14 cellular contexts compared by ENCODE assay signal in the genomic region with DNA sequence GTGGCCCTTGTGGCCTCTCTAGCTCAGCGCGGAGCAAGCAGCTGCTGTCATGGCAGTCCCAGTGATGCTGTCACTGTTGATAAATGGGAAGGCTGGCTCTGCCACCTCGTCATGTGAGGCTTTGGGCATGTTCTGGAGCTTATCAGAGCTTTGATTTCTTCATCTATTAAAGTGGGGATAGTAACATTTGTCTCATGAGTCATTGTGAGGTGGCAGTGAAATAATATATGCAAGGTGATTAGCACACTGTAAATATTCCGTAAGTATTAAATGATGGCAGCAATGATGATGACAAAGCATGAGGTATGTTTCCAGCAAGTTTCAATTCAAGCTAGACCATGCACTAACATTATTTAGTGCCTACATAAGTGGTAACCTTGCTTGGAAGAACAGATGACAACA.
DNase-seq lines count a peak whose midpoint lies in the region; ATAC-seq, FAIRE-seq and TF ChIP-seq lines count a peak whose summit lies in the region.
"Had no signal": no experiment of that assay in that cellular context is flagged by ENCODE, and none has a peak within 500 bp of the region (broad histone marks: within the 10 kb centered on the region; RNA-seq: fewer than 3 reads in every experiment).

No MANE protein-coding gene starts in this region.

- no peaks in the 10 kb centered on the region for H3K36me3 Mint-ChIP-seq in CD4-positive, alpha-beta memory T cell
- no peaks in the 10 kb centered on the region for H3K36me3 Mint-ChIP-seq in H9 (ENCODE audit: insufficient read depth in 1 of 3, low read depth in 3 of 3)
- H3K36me3 Mint-ChIP-seq: natural killer cell had no signal

- CTCF ChIA-PET in CD4-positive, alpha-beta memory T cell (lab: Charles Lee; ENCODE audit: partially characterized antibody), result no interaction called here

- no peak overlapping the region for H2BK120ac ChIP-seq in H9 (ENCODE audit: low read depth, low read length, poor library complexity, severe bottlenecking)

- DNase-seq in GM23248, result peak; percentile 35
- DNase-seq in NCI-H510A (lab: John Stamatoyannopoulos, UW), result peak; percentile 41
- peak; percentile 79 for DNase-seq in epithelial cell of prostate (ENCODE audit: low read depth, low spot score)
- DNase-seq in pancreas, result peak in 3 of 6 donors; percentile 31 to 55 (median 49)
- DNase-seq in CD4-positive, alpha-beta memory T cell, result no peak
- no peak for DNase-seq in H9
- DNase-seq in activated effector memory CD4-positive, alpha-beta T cell treated with Interleukin-2 at 50 U/mL for 16 hours, result no peak
- DNase-seq: activated CD8-positive, alpha-beta T cell treated with anti-CD3 and anti-CD28 coated beads for 36 hours; natural killer cell; NCI-H2171; retina had no signal

- H3K27me3 Mint-ChIP-seq in CD4-positive, alpha-beta memory T cell, result no peaks in the 10 kb centered on the region
- H3K27me3 Mint-ChIP-seq in H9 (ENCODE audit: low read depth), result peaks cover 2% of the 10 kb centered on the region; the same call in 1 of the 2 replicates
- H3K27me3 Mint-ChIP-seq: activated CD8-positive, alpha-beta T cell treated with anti-CD3 and anti-CD28 coated beads for 36 hours had no signal

- no peak overlapping the region for H3K4me3 Mint-ChIP-seq in CD4-positive, alpha-beta memory T cell
- H3K4me3 Mint-ChIP-seq in H9, result no peak overlapping the region
- H3K4me3 Mint-ChIP-seq: activated CD8-positive, alpha-beta T cell treated with anti-CD3 and anti-CD28 coated beads for 36 hours; natural killer cell had no signal

- H3K79me2 ChIP-seq in GM23248 (ENCODE audit: insufficient read depth) (no peaks in the 10 kb centered on the region), H9 (ENCODE audit: insufficient read depth, low read length) (no peaks in the 10 kb centered on the region)

- no peaks in the 10 kb centered on the region for H3K4me1 ChIP-seq in GM23248 (ENCODE audit: insufficient read depth)
- H3K4me1 ChIP-seq in pancreas, result peaks cover 0 to 5% (median 4%) of the 10 kb centered on the region in 3 donors
- no peaks in the 10 kb centered on the region for H3K4me1 ChIP-seq in CD4-positive, alpha-beta memory T cell (ENCODE audit: insufficient read depth, low read length)
- no peaks in the 10 kb centered on the region for H3K4me1 ChIP-seq in H9 (ENCODE audit: insufficient read depth, low read length)

- no peak overlapping the region for H3K14ac ChIP-seq in H9 (ENCODE audit: insufficient read depth, low read length)

- no peak overlapping the region for H3T11ph ChIP-seq in H9 (ENCODE audit: low read length)

- H4K8ac ChIP-seq in H9 (replicated peaks; ENCODE audit: insufficient read length, low read depth, low read length), result no peak overlapping the region

- H4K20me1 ChIP-seq in GM23248 (ENCODE audit: insufficient read depth) (no peaks in the 10 kb centered on the region), H9 (ENCODE audit: control insufficient read depth, insufficient read depth, insufficient read length) (no peaks in the 10 kb centered on the region)

- no peak overlapping the region for H3K4me3 ChIP-seq in GM23248
- H3K4me3 ChIP-seq in pancreas, result no peak overlapping the region
- H3K4me3 ChIP-seq in CD4-positive, alpha-beta memory T cell (ENCODE audit: low read length in 2 of 2), result no peak overlapping the region
- H3K4me3 ChIP-seq: SJSA1 had no signal

- H3K56ac ChIP-seq in H9 (ENCODE audit: insufficient read length, low read depth, low read length), result no peak overlapping the region

- H3K23ac ChIP-seq in H9 (ENCODE audit: insufficient read length, low read depth, low read length), result no peak overlapping the region

- H3K27me3 ChIP-seq in GM23248 (replicated peaks; ENCODE audit: insufficient read depth), result peaks cover 23% of the 10 kb centered on the region
- H3K27me3 ChIP-seq in pancreas, result no peaks in the 10 kb centered on the region
- H3K27me3 ChIP-seq in CD4-positive, alpha-beta memory T cell (ENCODE audit: insufficient read depth, low read length), result no peaks in the 10 kb centered on the region
- no peaks in the 10 kb centered on the region for H3K27me3 ChIP-seq in H9 (ENCODE audit: insufficient read depth, low read length)
- H3K27me3 ChIP-seq: SJSA1 had no signal

- no peak overlapping the region for H4K91ac ChIP-seq in H9 (ENCODE audit: insufficient read length, low read depth, low read length)

- no peaks in the 10 kb centered on the region for H3K4me1 Mint-ChIP-seq in CD4-positive, alpha-beta memory T cell
- peaks cover 8% of the 10 kb centered on the region in 2 experiments for H3K4me1 Mint-ChIP-seq in H9
- H3K4me1 Mint-ChIP-seq: natural killer cell had no signal

- H3K4me2 ChIP-seq in GM23248 (ENCODE audit: unreplicated experiment) (no peak overlapping the region), H9 (ENCODE audit: insufficient read depth, insufficient read length, low read length) (no peak overlapping the region)

- intact Hi-C loops in pancreas (cut with DNase I), result no loop called here
- intact Hi-C loops in CD4-positive, alpha-beta memory T cell (cut with micrococcal nuclease), result no loop called here

- no peak overlapping the region for H2AK5ac ChIP-seq in H9 (ENCODE audit: insufficient read length, low read length)

- H3K9me3 ChIP-seq in GM23248 (ENCODE audit: low read depth) (no peaks in the 10 kb centered on the region), pancreas (no peaks in the 10 kb centered on the region), H9 (ENCODE audit: control insufficient read depth, low read depth, low read length) (no peaks in the 10 kb centered on the region)
- no peaks in the 10 kb centered on the region for H3K9me3 ChIP-seq in CD4-positive, alpha-beta memory T cell (ENCODE audit: control insufficient read depth in 1 of 2, low read length in 2 of 2)
- H3K9me3 ChIP-seq: SJSA1 had no signal

- H3K18ac ChIP-seq in H9 (ENCODE audit: insufficient read length, low read depth, low read length), result no peak overlapping the region

- no peak for FAIRE-seq in pancreas (lab: Jason Lieb, UNC)
- FAIRE-seq: colon had no signal

- H3K27ac Mint-ChIP-seq in CD4-positive, alpha-beta memory T cell, result no peak overlapping the region
- H3K27ac Mint-ChIP-seq in H9, result no peak overlapping the region
- H3K27ac Mint-ChIP-seq: activated CD8-positive, alpha-beta T cell treated with anti-CD3 and anti-CD28 coated beads for 36 hours; natural killer cell had no signal

- in situ Hi-C loops in GM23248 (cut with MboI), result no loop called here

- H3K79me1 ChIP-seq in H9 (ENCODE audit: insufficient read depth, low read depth, low read length, poor library complexity, severe bottlenecking), result no peaks in the 10 kb centered on the region

- POLR2A ChIA-PET in CD4-positive, alpha-beta memory T cell (lab: Charles Lee; ENCODE audit: partially characterized antibody), result no interaction called here

- H3K9me3 Mint-ChIP-seq in CD4-positive, alpha-beta memory T cell, result no peaks in the 10 kb centered on the region
- no peaks in the 10 kb centered on the region for H3K9me3 Mint-ChIP-seq in H9
- H3K9me3 Mint-ChIP-seq: activated CD8-positive, alpha-beta T cell treated with anti-CD3 and anti-CD28 coated beads for 36 hours; natural killer cell had no signal

- H3K36me3 ChIP-seq in GM23248 (ENCODE audit: low read depth) (no peaks in the 10 kb centered on the region), pancreas (no peaks in the 10 kb centered on the region)
- H3K36me3 ChIP-seq in CD4-positive, alpha-beta memory T cell (ENCODE audit: insufficient read depth, low read length), result no peaks in the 10 kb centered on the region
- H3K36me3 ChIP-seq: SJSA1 had no signal

- WGBS in GM23248 (ENCODE audit: low coverage in 1 of 2, low lambda C conversion rate in 2 of 2, missing lambda C conversion rate in 2 of 2), 2 experiments, result 8 to 11% methylated on average over 4 of the region's 4 CpGs
- WGBS in pancreas, 2 donors, result 41 to 46% methylated on average over 4 of the region's 4 CpGs
- no CpG with 5 or more reads among the region's 4 CpGs for WGBS in H9 (ENCODE audit: extremely low coverage, insufficient read length, low lambda C conversion rate)

- H2AFZ ChIP-seq in GM23248 (no peak overlapping the region), H9 (ENCODE audit: low read length) (no peak overlapping the region)

- H3F3A ChIP-seq in GM23248 (ENCODE audit: insufficient read depth), result no peaks in the 10 kb centered on the region

- H3K9me2 ChIP-seq in GM23248 (ENCODE audit: insufficient read depth), result no peaks in the 10 kb centered on the region

- H3K9ac ChIP-seq in GM23248 (no peak overlapping the region), H9 (ENCODE audit: extremely low read depth, insufficient read length, low read length) (no peak overlapping the region)

- H3K4ac ChIP-seq in H9 (ENCODE audit: low read depth, low read length), result no peak overlapping the region

- ATAC-seq in pancreas, result peak; percentile 67 to 75 (median 70)
- ATAC-seq in HG03469 (IDR thresholded peaks at IDR 0.05; ENCODE audit: unreplicated experiment), result no peak
- ATAC-seq: activated CD8-positive, alpha-beta T cell treated with anti-CD3 and anti-CD28 coated beads for 36 hours; natural killer cell had no signal

- no peak overlapping the region for H4K5ac ChIP-seq in H9 (ENCODE audit: insufficient read length, low read depth, low read length)

- TF ChIP-seq CTCF in pancreas (IDR thresholded peaks at IDR 0.05) (no peak), H9 (conservative IDR thresholded peaks at IDR 0.05) (no peak)

- H3K23me2 ChIP-seq in H9 (ENCODE audit: insufficient read length, low read depth, low read length, poor library complexity, severe bottlenecking), result no peaks in the 10 kb centered on the region

- no peak overlapping the region for H2BK12ac ChIP-seq in H9 (ENCODE audit: insufficient read length, low read depth, low read length)

- H3K27ac ChIP-seq in GM23248 (no peak overlapping the region), epithelial cell of prostate (peak overlapping the region; percentile 82), pancreas (peak overlapping the region in 1 of 4 donors; percentile 47), H9 (ENCODE audit: insufficient read length, low read depth, low read length) (no peak overlapping the region)
- H3K27ac ChIP-seq in CD4-positive, alpha-beta memory T cell (ENCODE audit: low read depth, low read length), result no peak overlapping the region
- H3K27ac ChIP-seq: SJSA1 had no signal

- H2BK20ac ChIP-seq in H9 (ENCODE audit: low read depth, low read length, poor library complexity, severe bottlenecking), result no peak overlapping the region

- H2BK5ac ChIP-seq in H9 (ENCODE audit: insufficient read length, low read length), result no peak overlapping the region

- no peak overlapping the region for H2BK15ac ChIP-seq in H9 (ENCODE audit: low read depth, low read length)

Comparison
In these comparisons a context has a peak if more than half of its experiments do, and no peak if none do; other contexts are left out.
1. DNase-seq: peak in GM23248 (single experiment), NCI-H510A (single experiment) and epithelial cell of prostate (single experiment); none in CD4-positive, alpha-beta memory T cell (0 of 5), H9 (single experiment) and activated effector memory CD4-positive, alpha-beta T cell treated with Interleukin-2 at 50 U/mL for 16 hours (single experiment).